ENCODE assay signal across 11 cellular contexts in genomic region chr1:111201275-111202090, GRCh38. TPM values are rescaled to one million over a fixed set of nuclear protein-coding genes. Genes with fewer than 3 reads are reported as not detected.
DNase-seq lines count a peak whose midpoint lies in the region; TF ChIP-seq lines count a peak whose summit lies in the region.
"Had no signal": no experiment of that assay in that cellular context is flagged by ENCODE, and none has a peak within 500 bp of the region (broad histone marks: within the 10 kb centered on the region; RNA-seq: fewer than 3 reads in every experiment).

No MANE protein-coding gene starts in this region.

- peaks cover 79% of the 10 kb centered on the region for H3K4me1 ChIP-seq in OCI-LY7 (ENCODE audit: insufficient read depth, low read length, poor library complexity, severe bottlenecking)
- peaks cover 56% of the 10 kb centered on the region for H3K4me1 ChIP-seq in effector memory CD4-positive, alpha-beta T cell (ENCODE audit: control insufficient read depth, insufficient read depth, low read length, poor library complexity, severe bottlenecking)

- CTCF ChIA-PET in OCI-LY7 (lab: Charles Lee; ENCODE audit: unreplicated experiment) = no interaction called here

- H3K9me3 Mint-ChIP-seq in T-helper 2 cell treated with Interferon-gamma antibody and Interleukin-4, amounts not matched to agents 5 μg/mL and 100 μg/mL, for 36 hours = no peaks in the 10 kb centered on the region

- peak overlapping the region; percentile 99 for H3K4me3 Mint-ChIP-seq in T-helper 2 cell treated with Interferon-gamma antibody and Interleukin-4, amounts not matched to agents 5 μg/mL and 100 μg/mL, for 36 hours

- no peaks in the 10 kb centered on the region for H3K9me2 ChIP-seq in OCI-LY7 (ENCODE audit: insufficient read depth, low read length)

- DNase-seq in T-helper 2 cell treated with Interferon-gamma antibody and Interleukin-4, amounts not matched to agents 5 μg/mL and 100 μg/mL, for 36 hours (ENCODE audit: low spot score) = no peak
- no peak for DNase-seq in T-helper 2 cell
- DNase-seq in OCI-LY7 (ENCODE audit: low spot score) = no peak
- no peak for DNase-seq in effector memory CD4-positive, alpha-beta T cell
- DNase-seq in activated CD4-positive, CD25-positive, alpha-beta regulatory T cell (lab: John Stamatoyannopoulos, UW) = no peak
- no peak for DNase-seq in stimulated activated CD4-positive, alpha-beta T cell treated with anti-CD3 and anti-CD28 coated beads, Interleukin-4, amount 100 ng/mL, for 4 hours
- DNase-seq in NCI-H446 treated with DMSO at 0.1 percent for 48 hours (lab: John Stamatoyannopoulos, UW) = no peak
- DNase-seq: activated effector memory CD4-positive, alpha-beta T cell treated with Interleukin-2 at 50 U/mL for 16 hours; NCI-H226 had no signal

- H4K20me1 ChIP-seq in OCI-LY7 (ENCODE audit: insufficient read depth, low read length) = no peaks in the 10 kb centered on the region

- H2AFZ ChIP-seq in OCI-LY7 (ENCODE audit: low read length) = no peak overlapping the region; the same call in 1 of the 2 replicates

- no peak for TF ChIP-seq CTCF in OCI-LY7 (conservative IDR thresholded peaks at IDR 0.05; ENCODE audit: low read length)

- H3K4me3 ChIP-seq in OCI-LY7 (ENCODE audit: low read depth, low read length, poor library complexity, severe bottlenecking) (no peak overlapping the region), skin epidermis (peak overlapping the region in 1 of 7 experiments; percentile 45)
- peak overlapping the region; percentile 71 for H3K4me3 ChIP-seq in effector memory CD4-positive, alpha-beta T cell (ENCODE audit: insufficient read depth, low read depth, low read length, poor library complexity, severe bottlenecking)

- peak overlapping the region; percentile 98 for H3K4me2 ChIP-seq in OCI-LY7 (ENCODE audit: low read length)

- H3K27ac ChIP-seq in OCI-LY7 (ENCODE audit: low read depth, low read length, poor library complexity, severe bottlenecking) (peak overlapping the region; percentile 7), skin epidermis (peak overlapping the region in 20 of 21 experiments; percentile 34 to 99 (median 92))
- H3K27ac ChIP-seq in effector memory CD4-positive, alpha-beta T cell (ENCODE audit: insufficient read depth, low read length, poor library complexity, severe bottlenecking) = peak overlapping the region; percentile 92

- no peaks in the 10 kb centered on the region for H3K27me3 ChIP-seq in effector memory CD4-positive, alpha-beta T cell (replicated peaks; ENCODE audit: control insufficient read depth, insufficient read depth, low read length, poor library complexity, severe bottlenecking)

- POLR2A ChIA-PET in OCI-LY7 (lab: Charles Lee) = interaction anchor here (0.5 to 2.6 kb wide), 4 partner anchors 14 to 34 kb away, joined by 3 to 19 read pairs (median 4); no protein-coding TSS in a partner anchor

- H3K9me3 ChIP-seq in OCI-LY7 (ENCODE audit: low read length) = no peaks in the 10 kb centered on the region
- H3K9me3 ChIP-seq in effector memory CD4-positive, alpha-beta T cell (ENCODE audit: control insufficient read depth, low read length) = no peaks in the 10 kb centered on the region
- H3K9me3 ChIP-seq: tibial nerve had no signal

- peaks cover 36% of the 10 kb centered on the region for H3K36me3 Mint-ChIP-seq in T-helper 2 cell treated with Interferon-gamma antibody and Interleukin-4, amounts not matched to agents 5 μg/mL and 100 μg/mL, for 36 hours (ENCODE audit: low read depth)

- intact Hi-C loops in OCI-LY7 (cut with micrococcal nuclease; ENCODE audit: unreplicated experiment) = loop anchor here (5.0 kb wide), 1 partner anchor 59 kb away; the partner anchor contains the start of genes CEPT1 and DRAM2

- no peaks in the 10 kb centered on the region for H3K27me3 Mint-ChIP-seq in T-helper 2 cell treated with Interferon-gamma antibody and Interleukin-4, amounts not matched to agents 5 μg/mL and 100 μg/mL, for 36 hours (ENCODE audit: low read depth)

- peak overlapping the region; percentile 96 for H3K27ac Mint-ChIP-seq in T-helper 2 cell treated with Interferon-gamma antibody and Interleukin-4, amounts not matched to agents 5 μg/mL and 100 μg/mL, for 36 hours

- 0 out of 2 replicates have a peak, but pooled peaks cover 4% of the 10 kb centered on the region for H3K36me3 ChIP-seq in OCI-LY7 (ENCODE audit: insufficient read depth, low read length)
- peaks cover 22% of the 10 kb centered on the region for H3K36me3 ChIP-seq in effector memory CD4-positive, alpha-beta T cell (ENCODE audit: control insufficient read depth, insufficient read depth, low read length)
- H3K36me3 ChIP-seq: tibial nerve had no signal

- H3K79me2 ChIP-seq in OCI-LY7 (ENCODE audit: insufficient read depth, low read depth, low read length) = peaks cover 7% of the 10 kb centered on the region; the same call in 1 of the 2 replicates

- BruUV-seq in OCI-LY7 (replicated peaks; lab: Mats Ljungman, UMichigan) = no TSS peak

- H3K4me1 Mint-ChIP-seq in T-helper 2 cell treated with Interferon-gamma antibody and Interleukin-4, amounts not matched to agents 5 μg/mL and 100 μg/mL, for 36 hours (ENCODE audit: low read depth) = peaks cover 65% of the 10 kb centered on the region

RNA-seq across cellular contexts. Expression of gene DENND2D, which starts 1.0 kb away (rescaled TPM):
- total RNA-seq in OCI-LY7 (2014; rRNA removed; shearing (Covaris generic)) = 34.4 and 39.9 TPM in 2 replicates
- 9.8 and 13.5 TPM in 2 replicates for total RNA-seq in OCI-LY7 (2022)

RNA-seq across cellular contexts. Expression of gene CHI3L2, which starts 26.0 kb away (rescaled TPM):
- total RNA-seq in OCI-LY7 (2014; rRNA removed; shearing (Covaris generic)) = 37.1 and 50.6 TPM in 2 replicates
- 88.7 and 95.4 TPM in 2 replicates for total RNA-seq in OCI-LY7 (2022)

Comparison
In these comparisons a context has a peak if more than half of its experiments do, and no peak if none do; other contexts are left out.
1. H3K27ac ChIP-seq: peak in every context shown above with its lines; median percentile 92 in skin epidermis; 92 in effector memory CD4-positive, alpha-beta T cell; 7 in OCI-LY7.